8 cellular contexts compared by ENCODE assay signal in genomic region chr7:21543528-21544302, GRCh38. TPM values are rescaled to one million over a fixed set of nuclear protein-coding genes. Genes with fewer than 3 reads are reported as not detected.
DNase-seq lines count a peak whose midpoint lies in the region; ATAC-seq, FAIRE-seq and TF ChIP-seq lines count a peak whose summit lies in the region.

No MANE protein-coding gene starts in this region.

- 8% methylated on average over 31 of the region's 31 CpGs for WGBS in urinary bladder

- H3K4me3 ChIP-seq in astrocyte of the cerebellum (ENCODE audit: low read depth, low read length) (peak overlapping the region; percentile 53), urinary bladder (ENCODE audit: low read depth, low read length) (peak overlapping the region; percentile 16)

- no peak for TF ChIP-seq CTCF in astrocyte of the cerebellum (IDR thresholded peaks at IDR 0.05; ENCODE audit: low read depth, low read length, missing control alignments)

- ATAC-seq in left lobe of liver (peak; percentile 62), GM21737 (IDR thresholded peaks at IDR 0.05; ENCODE audit: unreplicated experiment) (no peak), HG02840 (IDR thresholded peaks at IDR 0.05; ENCODE audit: low FRiP score, unreplicated experiment) (no peak)

- no peak overlapping the region for H3K27ac ChIP-seq in urinary bladder (ENCODE audit: low read depth)

- DNase-seq in DMS79 (lab: John Stamatoyannopoulos, UW), result peak; percentile 22
- DNase-seq in HTR-8/SVneo (ENCODE audit: insufficient read length, low spot score), result peak; percentile 8
- DNase-seq in astrocyte of the cerebellum (ENCODE audit: low read depth), result no peak
- peak; percentile 48 for DNase-seq in left lobe of liver (ENCODE audit: low spot score)
- no peak for DNase-seq in C1 segment of cervical spinal cord (lab: John Stamatoyannopoulos, UW)

- no peak for FAIRE-seq in HTR-8/SVneo (lab: Jason Lieb, UNC)

- in situ Hi-C loops in astrocyte of the cerebellum (cut with HindIII; ENCODE audit: low sequenced_read_pairs), result no loop called here

- no peaks in the 10 kb centered on the region for H3K4me1 ChIP-seq in urinary bladder (ENCODE audit: insufficient read depth)

- no peaks in the 10 kb centered on the region for H3K36me3 ChIP-seq in urinary bladder (ENCODE audit: insufficient read depth)

RNA-seq across cellular contexts. Expression of gene DNAH11, which starts 0.9 kb away (rescaled TPM):
- total RNA-seq in left lobe of liver (1.7 TPM), urinary bladder (0.32 TPM)
- polyA plus RNA-seq in urinary bladder, result 0.14 TPM

Comparison
In these comparisons a context has a peak if more than half of its experiments do, and no peak if none do; other contexts are left out.
1. DNase-seq: peak in DMS79 (single experiment), HTR-8/SVneo (single experiment) and left lobe of liver (single experiment); none in astrocyte of the cerebellum (single experiment) and C1 segment of cervical spinal cord (0 of 14).